Comparison of ENCODE assay signal across 11 cellular contexts in the genomic region with DNA sequence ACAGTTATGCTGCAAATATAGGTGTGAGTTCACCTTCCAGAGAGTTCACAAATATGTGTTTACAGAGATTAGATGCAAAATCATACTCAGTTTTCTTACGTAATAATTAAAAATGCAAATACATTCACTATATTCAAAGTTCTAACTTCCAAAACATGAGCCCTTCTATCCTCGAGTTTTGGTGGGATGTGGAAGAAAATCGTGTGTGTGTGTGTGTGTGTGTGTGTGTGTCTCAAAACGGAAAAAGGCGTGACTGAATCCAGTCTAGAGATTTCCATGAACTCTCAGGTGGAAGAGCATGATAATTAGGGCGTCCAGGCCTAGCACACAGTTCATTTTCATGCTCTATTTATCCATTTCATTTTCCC. TPM values are rescaled to one million over a fixed set of nuclear protein-coding genes. Genes with fewer than 3 reads are reported as not detected.
DNase-seq lines count a peak whose midpoint lies in the region; ATAC-seq and TF ChIP-seq lines count a peak whose summit lies in the region.
"Had no signal": no experiment of that assay in that cellular context is flagged by ENCODE, and none has a peak within 500 bp of the region (broad histone marks: within the 10 kb centered on the region; RNA-seq: fewer than 3 reads in every experiment).

No MANE protein-coding gene starts in this region.

- H3K4me1 ChIP-seq in heart left ventricle: peaks cover 0 to 19% (median 0%) of the 10 kb centered on the region in 12 donors
- peaks cover 0 to 9% of the 10 kb centered on the region in 2 donors for H3K4me1 ChIP-seq in thyroid gland

- H3K36me3 ChIP-seq in heart left ventricle: no peaks in the 10 kb centered on the region
- H3K36me3 ChIP-seq in kidney epithelial cell (ENCODE audit: control insufficient read depth, insufficient read depth, low read length): no peaks in the 10 kb centered on the region
- no peaks in the 10 kb centered on the region for H3K36me3 ChIP-seq in thyroid gland

- peak overlapping the region; percentile 53 for H3K4me3 Mint-ChIP-seq in activated naive CD8-positive, alpha-beta T cell treated with anti-CD3 and anti-CD28 coated beads, Interleukin-2, amount 10 ng/mL, durations not matched to agents 7 days and 5 days

- DNase-seq in heart left ventricle (no peak), Right ventricle myocardium superior (no peak), kidney epithelial cell (ENCODE audit: low read depth) (no peak), thyroid gland (no peak), SIG-M5 treated with dmso at 0.1 percent for 504 hours (lab: John Stamatoyannopoulos, UW; ENCODE audit: unreplicated experiment) (no peak), NCI-H1048 (lab: John Stamatoyannopoulos, UW) (no peak)
- no peak for DNase-seq in activated naive CD8-positive, alpha-beta T cell treated with anti-CD3 and anti-CD28 coated beads, Interleukin-2, amount 10 ng/mL, durations not matched to agents 7 days and 5 days
- DNase-seq: activated CD4-positive, alpha-beta memory T cell treated with anti-CD3 and anti-CD28 coated beads for 36 hours; COR-L47; NCI-H524 treated with DMSO at 0.1 percent for 48 hours had no signal

- no peak overlapping the region for H3K27ac Mint-ChIP-seq in activated naive CD8-positive, alpha-beta T cell treated with anti-CD3 and anti-CD28 coated beads, Interleukin-2, amount 10 ng/mL, durations not matched to agents 7 days and 5 days
- H3K27ac Mint-ChIP-seq: activated CD4-positive, alpha-beta memory T cell treated with anti-CD3 and anti-CD28 coated beads for 36 hours had no signal

- no peak for ATAC-seq in heart left ventricle
- ATAC-seq in Right ventricle myocardium superior (ENCODE audit: poor library complexity): no peak
- ATAC-seq in activated naive CD8-positive, alpha-beta T cell treated with anti-CD3 and anti-CD28 coated beads, Interleukin-2, amount 10 ng/mL, durations not matched to agents 7 days and 5 days (ENCODE audit: low read depth): no peak
- ATAC-seq in GM18517 (IDR thresholded peaks at IDR 0.05; ENCODE audit: unreplicated experiment): no peak

- POLR2A ChIA-PET in activated naive CD8-positive, alpha-beta T cell treated with anti-CD3 and anti-CD28 coated beads, Interleukin-2, amount 10 ng/mL, durations not matched to agents 7 days and 5 days (lab: Charles Lee): no interaction called here

- H3K36me3 Mint-ChIP-seq in activated naive CD8-positive, alpha-beta T cell treated with anti-CD3 and anti-CD28 coated beads, Interleukin-2, amount 10 ng/mL, durations not matched to agents 7 days and 5 days: no peaks in the 10 kb centered on the region
- H3K36me3 Mint-ChIP-seq: activated CD4-positive, alpha-beta memory T cell treated with anti-CD3 and anti-CD28 coated beads for 36 hours had no signal

- intact Hi-C loops in heart left ventricle (cut with DNase I): loop anchor here in 6 of 10 donors (2.0 to 10.0 kb wide), 7 partner anchors 222 to 398 kb away; partner anchors contain the start of gene DSC2 (in 3 of the 6)
- intact Hi-C loops in Right ventricle myocardium superior (cut with DNase I): loop anchor here (5.0 kb wide), 1 partner anchor 397 kb away; the partner anchor contains the start of gene DSC2
- intact Hi-C loops in thyroid gland (cut with DNase I): no loop called here

- TF ChIP-seq POLR2A in heart left ventricle (IDR thresholded peaks at IDR 0.05) (no peak), thyroid gland (IDR thresholded peaks at IDR 0.05) (no peak)

- TF ChIP-seq CTCF in heart left ventricle (IDR thresholded peaks at IDR 0.05) (no peak), kidney epithelial cell (IDR thresholded peaks at IDR 0.05; ENCODE audit: insufficient read depth, low read length, poor library complexity, severe bottlenecking) (no peak), thyroid gland (IDR thresholded peaks at IDR 0.05) (no peak)

- peak overlapping the region in 11 of 12 donors; percentile 60 to 76 (median 69) for H3K4me3 ChIP-seq in heart left ventricle
- peak overlapping the region; percentile 95 for H3K4me3 ChIP-seq in kidney epithelial cell (ENCODE audit: low read depth, low read length)
- peak overlapping the region in 2 of 3 donors; percentile 51 to 59 for H3K4me3 ChIP-seq in thyroid gland (replicated peaks in 1 of 3)

- H3K9me3 ChIP-seq in heart left ventricle (no peaks in the 10 kb centered on the region), thyroid gland (no peaks in the 10 kb centered on the region)

- H3K27me3 ChIP-seq in heart left ventricle: peaks cover 0 to 30% (median 0%) of the 10 kb centered on the region in 9 donors
- no peaks in the 10 kb centered on the region for H3K27me3 ChIP-seq in kidney epithelial cell (ENCODE audit: control insufficient read depth, insufficient read depth, low read length)
- H3K27me3 ChIP-seq in thyroid gland: no peaks in the 10 kb centered on the region

- H3K27me3 Mint-ChIP-seq in activated naive CD8-positive, alpha-beta T cell treated with anti-CD3 and anti-CD28 coated beads, Interleukin-2, amount 10 ng/mL, durations not matched to agents 7 days and 5 days: peaks cover 34% of the 10 kb centered on the region

- H3K27ac ChIP-seq in heart left ventricle (peak overlapping the region in 1 of 12 donors; percentile 84), thyroid gland (no peak overlapping the region)

- peaks cover 6% of the 10 kb centered on the region for H3K4me1 Mint-ChIP-seq in activated naive CD8-positive, alpha-beta T cell treated with anti-CD3 and anti-CD28 coated beads, Interleukin-2, amount 10 ng/mL, durations not matched to agents 7 days and 5 days

- WGBS in heart left ventricle, 4 donors: 26 to 51% (median 35%) methylated on average over 6 of the region's 6 CpGs
- 27 to 38% methylated on average over 6 of the region's 6 CpGs for WGBS in thyroid gland, 2 donors

- H3K9me3 Mint-ChIP-seq in activated naive CD8-positive, alpha-beta T cell treated with anti-CD3 and anti-CD28 coated beads, Interleukin-2, amount 10 ng/mL, durations not matched to agents 7 days and 5 days: no peaks in the 10 kb centered on the region
- H3K9me3 Mint-ChIP-seq: activated CD4-positive, alpha-beta memory T cell treated with anti-CD3 and anti-CD28 coated beads for 36 hours had no signal

RNA-seq across cellular contexts. Expression of gene DSG2, which starts 1.2 kb away (rescaled TPM):
- total RNA-seq in heart left ventricle (10 to 100 TPM; 36.0 to 54.4 (median 41.4) TPM), Right ventricle myocardium superior (37.1 TPM), kidney epithelial cell (154 and 155 TPM in 2 replicates), thyroid gland (10 to 100 TPM; 47.7 to 66.0 (median 56.4) TPM)
- 10 to 100 TPM; 10.1 to 21.9 TPM for polyA plus RNA-seq in heart left ventricle
- total RNA-seq in activated naive CD8-positive, alpha-beta T cell treated with anti-CD3 and anti-CD28 coated beads, Interleukin-2, amount 10 ng/mL, durations not matched to agents 7 days and 5 days: under 1 TPM; 0.25 to 0.28 TPM

RNA-seq across cellular contexts. Expression of gene DSG3, which starts 51.6 kb away (rescaled TPM):
- total RNA-seq in heart left ventricle (under 1 TPM in 1 of 9 donors, not detected in 8; 0.07 TPM), Right ventricle myocardium superior (not detected), kidney epithelial cell (0.14 and 0.67 TPM in 2 replicates), thyroid gland (under 1 TPM in 1 of 4 donors, not detected in 3; 0.10 TPM)
- polyA plus RNA-seq in heart left ventricle: under 1 TPM in 1 of 2 donors, not detected in 1; 0.01 TPM
- not detected for total RNA-seq in activated naive CD8-positive, alpha-beta T cell treated with anti-CD3 and anti-CD28 coated beads, Interleukin-2, amount 10 ng/mL, durations not matched to agents 7 days and 5 days
- total RNA-seq: activated CD4-positive, alpha-beta memory T cell treated with anti-CD3 and anti-CD28 coated beads for 36 hours had no signal

Comparison
In these comparisons a context has a peak if more than half of its experiments do, and no peak if none do; other contexts are left out.
1. RNA of gene DSG2, which starts 1.2 kb away (total RNA-seq): 154 to 155 TPM in kidney epithelial cell, 47.7 to 66.0 TPM in thyroid gland, 36.0 to 54.4 TPM in heart left ventricle and 37.1 TPM in Right ventricle myocardium superior (single experiment); 0.25 to 0.28 TPM in activated naive CD8-positive, alpha-beta T cell treated with anti-CD3 and anti-CD28 coated beads, Interleukin-2, amount 10 ng/mL, durations not matched to agents 7 days and 5 days; every median in the first group is over 10 times any median in the second.
2. Peak in every context shown above with its lines, with median percentiles within 50 percentile points of each other: H3K4me3 ChIP-seq.